8 cellular contexts compared by ENCODE assay signal in genomic region chr1:228059536-228060457, GRCh38. TPM values are rescaled to one million over a fixed set of nuclear protein-coding genes. Genes with fewer than 3 reads are reported as not detected.
DNase-seq lines count a peak whose midpoint lies in the region; ATAC-seq and TF ChIP-seq lines count a peak whose summit lies in the region.

No MANE protein-coding gene starts in this region.

- H3K4me3 ChIP-seq in smooth muscle cell = peak overlapping the region; percentile 47

- peaks cover 7% of the 10 kb centered on the region for H3K4me1 ChIP-seq in smooth muscle cell (ENCODE audit: low read depth)

- ATAC-seq in GM19351 (IDR thresholded peaks at IDR 0.05; ENCODE audit: unreplicated experiment) = peak; percentile 45
- peak; percentile 47 for ATAC-seq in left ventricle myocardium superior
- ATAC-seq in GM19452 (IDR thresholded peaks at IDR 0.05; ENCODE audit: unreplicated experiment) = no peak

- H3K36me3 ChIP-seq in smooth muscle cell (ENCODE audit: low read depth) = no peaks in the 10 kb centered on the region

- peak overlapping the region; percentile 89 for H3K4me2 ChIP-seq in smooth muscle cell

- H3K27me3 ChIP-seq in smooth muscle cell (ENCODE audit: low read depth) = peaks cover 58% of the 10 kb centered on the region

- H3K9me3 ChIP-seq in smooth muscle cell (replicated peaks; ENCODE audit: low read depth) = no peaks in the 10 kb centered on the region

- no peak for TF ChIP-seq CTCF in smooth muscle cell (IDR thresholded peaks at IDR 0.05; ENCODE audit: borderline replicate concordance, insufficient read depth, poor library complexity, severe bottlenecking)

- intact Hi-C loops in left ventricle myocardium superior (cut with micrococcal nuclease) = no loop called here

- H4K20me1 ChIP-seq in smooth muscle cell (ENCODE audit: low read depth) = no peaks in the 10 kb centered on the region

- H3K9ac ChIP-seq in smooth muscle cell (ENCODE audit: low read depth) = no peak overlapping the region

- no peak overlapping the region for H3K27ac ChIP-seq in smooth muscle cell (ENCODE audit: low read depth)

- WGBS in smooth muscle cell (ENCODE audit: low lambda C conversion rate) = 7% methylated on average over 21 of the region's 35 CpGs

- no peaks in the 10 kb centered on the region for H3K79me2 ChIP-seq in smooth muscle cell (ENCODE audit: low read depth)

- H2AFZ ChIP-seq in smooth muscle cell (ENCODE audit: low read depth) = peak overlapping the region; percentile 91

- no peaks in the 10 kb centered on the region for H3F3A ChIP-seq in smooth muscle cell (ENCODE audit: low read depth)

- DNase-seq in NCI-H82 (lab: John Stamatoyannopoulos, UW) (peak; percentile 91), left ventricle myocardium superior (peak; percentile 41), smooth muscle cell (lab: John Stamatoyannopoulos, UW; ENCODE audit: unreplicated experiment) (no peak), GM19238 (ENCODE audit: insufficient read length, low spot score) (no peak), NOMO-1 treated with dmso at 0.1 percent for 144 hours (lab: John Stamatoyannopoulos, UW; ENCODE audit: unreplicated experiment) (no peak)
- peak; percentile 27 to 52 for DNase-seq in activated T-helper 1 cell treated with anti-CD3 and anti-CD28 coated beads, Interleukin-2, amount 50 U/mL, for 16 hours (ENCODE audit: low read depth in 1 of 2, low spot score in 1 of 2)

RNA-seq across cellular contexts. Expression of gene ARF1, which starts 22.7 kb away (rescaled TPM):
- total RNA-seq in left ventricle myocardium superior (285 TPM), smooth muscle cell (209 and 237 TPM in 2 replicates)
- polyA plus RNA-seq in smooth muscle cell = 615 and 698 TPM in 2 replicates

RNA-seq across cellular contexts. Expression of gene C1orf35, which starts 43.3 kb away (rescaled TPM):
- total RNA-seq in left ventricle myocardium superior = 10.5 TPM
- total RNA-seq in smooth muscle cell = 5.2 and 7.6 TPM in 2 replicates
- polyA plus RNA-seq in smooth muscle cell = 18.7 and 31.1 TPM in 2 replicates

RNA-seq across cellular contexts. Expression of gene MRPL55, which starts 49.3 kb away (rescaled TPM):
- total RNA-seq in left ventricle myocardium superior = 58.6 TPM
- 72.8 and 83.4 TPM in 2 replicates for total RNA-seq in smooth muscle cell
- 169 and 178 TPM in 2 replicates for polyA plus RNA-seq in smooth muscle cell

RNA-seq across cellular contexts. Expression of gene WNT3A, which starts 53.0 kb away (rescaled TPM):
- not detected for total RNA-seq in left ventricle myocardium superior
- total RNA-seq in smooth muscle cell = 0.13 TPM in 1 of 2 replicates, not detected in the other
- not detected in 2 replicates for polyA plus RNA-seq in smooth muscle cell

Comparison
In these comparisons a context has a peak if more than half of its experiments do, and no peak if none do; other contexts are left out.
1. DNase-seq: peak in NCI-H82 (single experiment), activated T-helper 1 cell treated with anti-CD3 and anti-CD28 coated beads, Interleukin-2, amount 50 U/mL, for 16 hours (2 of 2) and left ventricle myocardium superior (single experiment); none in smooth muscle cell (single experiment), GM19238 (single experiment) and NOMO-1 treated with dmso at 0.1 percent for 144 hours (single experiment).